In genomic region chr12:112087851-112088250, GRCh38 we compare ENCODE assay signal across 13 cellular contexts.
"Had no signal": no experiment of that assay in that cellular context is flagged by ENCODE, and none has a peak within 500 bp of the region (broad histone marks: within the 10 kb centered on the region; RNA-seq: fewer than 3 reads in every experiment).

No MANE protein-coding gene starts in this region.

- H3K27ac ChIP-seq: transverse colon had no signal

- H3K27ac Mint-ChIP-seq: activated naive CD4-positive, alpha-beta T cell treated with anti-CD3 and anti-CD28 coated beads, Interleukin-2, amount 10 ng/mL, durations not matched to agents 7 days and 5 days; stimulated activated effector memory CD8-positive, alpha-beta T cell treated with anti-CD3 and anti-CD28 coated beads, Interleukin-12 subunit alpha, Interleukin-12 subunit beta, amount 100 ng/mL, for 72 hours had no signal

- H3K9me3 Mint-ChIP-seq: activated CD4-positive, alpha-beta memory T cell treated with anti-CD3 and anti-CD28 coated beads for 36 hours; activated naive CD4-positive, alpha-beta T cell treated with anti-CD3 and anti-CD28 coated beads, Interleukin-2, amount 10 ng/mL, durations not matched to agents 7 days and 5 days; activated T-helper 1 cell treated with anti-CD3 and anti-CD28 coated beads, Interleukin-12 subunit alpha, Interleukin-12 subunit beta, Interleukin-2, Interleukin-4 antibody, amounts not matched to agents 30 ng/mL and 10 ng/mL and 1 ng/mL, durations not matched to agents 14 hours and 24 hours and 36 hours; stimulated activated effector memory CD8-positive, alpha-beta T cell treated with anti-CD3 and anti-CD28 coated beads, Interleukin-12 subunit alpha, Interleukin-12 subunit beta, amount 100 ng/mL, for 72 hours; T-helper 1 cell treated with Interleukin-12 subunit alpha and Interleukin-12 subunit beta and Interleukin-4 antibody, amounts not matched to agents 30 μg/mL and 1 μg/mL, for 36 hours had no signal

- H3K27me3 ChIP-seq: transverse colon had no signal

- DNase-seq: activated CD4-positive, alpha-beta memory T cell treated with anti-CD3 and anti-CD28 coated beads for 36 hours; activated CD8-positive, alpha-beta memory T cell treated with anti-CD3 and anti-CD28 coated beads, Interleukin-2, amount 50 U/mL, for 4 hours; activated naive CD4-positive, alpha-beta T cell treated with anti-CD3 and anti-CD28 coated beads, Interleukin-2, amount 10 ng/mL, durations not matched to agents 7 days and 5 days; amygdala; hippocampal formation; left ventricle myocardium superior; occipital lobe; right cardiac atrium; transverse colon had no signal

- H3K4me3 Mint-ChIP-seq: activated CD4-positive, alpha-beta memory T cell treated with anti-CD3 and anti-CD28 coated beads for 36 hours; activated naive CD4-positive, alpha-beta T cell treated with anti-CD3 and anti-CD28 coated beads, Interleukin-2, amount 10 ng/mL, durations not matched to agents 7 days and 5 days; activated T-helper 1 cell treated with anti-CD3 and anti-CD28 coated beads, Interleukin-12 subunit alpha, Interleukin-12 subunit beta, Interleukin-2, Interleukin-4 antibody, amounts not matched to agents 30 ng/mL and 10 ng/mL and 1 ng/mL, durations not matched to agents 14 hours and 24 hours and 36 hours; stimulated activated effector memory CD8-positive, alpha-beta T cell treated with anti-CD3 and anti-CD28 coated beads, Interleukin-12 subunit alpha, Interleukin-12 subunit beta, amount 100 ng/mL, for 72 hours; T-helper 1 cell treated with Interleukin-12 subunit alpha and Interleukin-12 subunit beta and Interleukin-4 antibody, amounts not matched to agents 30 μg/mL and 1 μg/mL, for 36 hours had no signal

- ATAC-seq: left ventricle myocardium superior; right cardiac atrium; stimulated activated effector memory CD8-positive, alpha-beta T cell treated with anti-CD3 and anti-CD28 coated beads, Interleukin-12 subunit alpha, Interleukin-12 subunit beta, amount 100 ng/mL, for 72 hours had no signal

- H3K27me3 Mint-ChIP-seq: activated CD4-positive, alpha-beta memory T cell treated with anti-CD3 and anti-CD28 coated beads for 36 hours; activated naive CD4-positive, alpha-beta T cell treated with anti-CD3 and anti-CD28 coated beads, Interleukin-2, amount 10 ng/mL, durations not matched to agents 7 days and 5 days; progenitor cell of endocrine pancreas had no signal

- H3K4me3 ChIP-seq: transverse colon had no signal

- H3K9me3 ChIP-seq: transverse colon had no signal
